8 cellular contexts compared by ENCODE assay signal in genomic region chr3:52444860-52445793, GRCh38. TPM values are rescaled to one million over a fixed set of nuclear protein-coding genes. Genes with fewer than 3 reads are reported as not detected.
DNase-seq lines count a peak whose midpoint lies in the region; ATAC-seq and TF ChIP-seq lines count a peak whose summit lies in the region.

SEMA3G (minus strand) TSS chr3:52445103; CDS start chr3:52445027, 76 bp downstream.

- no peaks in the 10 kb centered on the region for H3K79me2 ChIP-seq in trophoblast cell (ENCODE audit: control insufficient read depth, insufficient read depth, low read length, poor library complexity)

- H3K27ac ChIP-seq in trophoblast cell (ENCODE audit: low read depth, low read length), result no peak within 1 kb of the TSS

- H4K91ac ChIP-seq in trophoblast cell (ENCODE audit: low read depth, low read length), result no peak within 1 kb of the TSS

- no peak within 1 kb of the TSS for H4K8ac ChIP-seq in trophoblast cell (ENCODE audit: low read depth, low read length)

- peaks cover 3% of the 10 kb centered on the region for H3K9me3 ChIP-seq in trophoblast cell (ENCODE audit: insufficient read depth, low read depth, low read length)

- H3K9ac ChIP-seq in trophoblast cell (ENCODE audit: low read length), result no peak within 1 kb of the TSS

- H3K79me1 ChIP-seq in trophoblast cell (ENCODE audit: low read length), result no peaks in the 10 kb centered on the region

- no peak within 1 kb of the TSS for H2BK5ac ChIP-seq in trophoblast cell (ENCODE audit: low read depth, low read length, poor library complexity)

- peak; percentile 63 for TF ChIP-seq CTCF in fibroblast of the aortic adventitia (IDR thresholded peaks at IDR 0.05; ENCODE audit: insufficient read depth, low read length)

- WGBS in trophoblast cell (ENCODE audit: extremely low coverage, insufficient coverage, insufficient read length), result no CpG with 5 or more reads among the region's 19 CpGs

- no peak within 1 kb of the TSS for H3K18ac ChIP-seq in trophoblast cell (ENCODE audit: low read length)

- H3K27me3 Mint-ChIP-seq in activated T-cell treated with anti-CD3 and anti-CD28 coated beads, Interleukin-2, amount 50 U/mL, for 72 hours (ENCODE audit: low read depth), result no peaks in the 10 kb centered on the region

- H3K14ac ChIP-seq in trophoblast cell (ENCODE audit: low read length), result no peak within 1 kb of the TSS

- ATAC-seq in HG03342 (IDR thresholded peaks at IDR 0.05; ENCODE audit: unreplicated experiment), result peak; percentile 86
- peak; percentile 98 to 99 for ATAC-seq in activated T-cell treated with anti-CD3 and anti-CD28 coated beads, Interleukin-2, amount 50 U/mL, for 72 hours (replicated peaks in 1 of 2)

- H3K4me3 Mint-ChIP-seq in activated T-cell treated with anti-CD3 and anti-CD28 coated beads, Interleukin-2, amount 50 U/mL, for 72 hours, result peak within 1 kb of the TSS in 1 of 2 donors; percentile 25

- H3K4ac ChIP-seq in trophoblast cell (ENCODE audit: low read depth, low read length), result no peak within 1 kb of the TSS

- in situ Hi-C loops in GM18951 (cut with MboI; ENCODE audit: low sequenced_read_pairs, unreplicated experiment), result no loop called here

- no peak within 1 kb of the TSS for H3K23ac ChIP-seq in trophoblast cell (ENCODE audit: low read length)

- H3K4me3 ChIP-seq in fibroblast of the aortic adventitia (ENCODE audit: low read depth, low read length), result no peak within 1 kb of the TSS
- peak within 1 kb of the TSS; percentile 47 for H3K4me3 ChIP-seq in trophoblast cell (ENCODE audit: low read depth, low read length)

- H3K4me2 ChIP-seq in trophoblast cell (ENCODE audit: low read length), result no peak within 1 kb of the TSS

- no peaks in the 10 kb centered on the region for H3K9me3 Mint-ChIP-seq in activated T-cell treated with anti-CD3 and anti-CD28 coated beads, Interleukin-2, amount 50 U/mL, for 72 hours

- DNase-seq in AG08396 (ENCODE audit: low spot score) (peak; percentile 82), fibroblast of the aortic adventitia (ENCODE audit: low read depth) (peak; percentile 34), trophoblast cell (peak; percentile 33 to 68), ureter (ENCODE audit: low spot score) (peak; percentile 77)
- peak; percentile 82 to 90 for DNase-seq in activated T-cell treated with anti-CD3 and anti-CD28 coated beads, Interleukin-2, amount 50 U/mL, for 72 hours

- H3K36me3 Mint-ChIP-seq in activated T-cell treated with anti-CD3 and anti-CD28 coated beads, Interleukin-2, amount 50 U/mL, for 72 hours (ENCODE audit: insufficient read depth in 2 of 2), result no peaks in the 10 kb centered on the region

- H3K4me1 Mint-ChIP-seq in activated T-cell treated with anti-CD3 and anti-CD28 coated beads, Interleukin-2, amount 50 U/mL, for 72 hours (ENCODE audit: low read depth), result peaks cover 19% of the 10 kb centered on the region

- H3K4me1 ChIP-seq in trophoblast cell (ENCODE audit: control insufficient read depth in 1 of 2, insufficient read depth in 2 of 2, low read length in 2 of 2), result peaks cover 5% of the 10 kb centered on the region in 2 experiments

- peak; percentile 33 for TF ChIP-seq POLR2A in GM18951 (IDR thresholded peaks at IDR 0.05; ENCODE audit: extremely low read depth, insufficient read depth, insufficient read length)

- no peaks in the 10 kb centered on the region for H3K27me3 ChIP-seq in trophoblast cell (ENCODE audit: insufficient read depth, low read length)

- no peak within 1 kb of the TSS for H4K12ac ChIP-seq in trophoblast cell (ENCODE audit: low read depth, low read length)

- H2BK12ac ChIP-seq in trophoblast cell (ENCODE audit: low read length), result no peak within 1 kb of the TSS

- no peaks in the 10 kb centered on the region for H3K36me3 ChIP-seq in trophoblast cell (ENCODE audit: control insufficient read depth in 1 of 2, insufficient read depth in 2 of 2, low read length in 2 of 2)

- no peak within 1 kb of the TSS for H2BK120ac ChIP-seq in trophoblast cell (ENCODE audit: insufficient read depth, low read length, poor library complexity)

- H2AFZ ChIP-seq in trophoblast cell (ENCODE audit: insufficient read depth, low read length, poor library complexity), result no peak within 1 kb of the TSS

- H3K27ac Mint-ChIP-seq in activated T-cell treated with anti-CD3 and anti-CD28 coated beads, Interleukin-2, amount 50 U/mL, for 72 hours, result no peak within 1 kb of the TSS

- no peak within 1 kb of the TSS for H2AK5ac ChIP-seq in trophoblast cell (ENCODE audit: low read length)

TF ChIP-seq in PFSK-1, 5 proteins besides CTCF, POLR2A, EP300 and RAD21:
- no peak for TF ChIP-seq FOXP2 (optimal IDR thresholded peaks at IDR 0.05; ENCODE audit: borderline replicate concordance, extremely low read depth, extremely low read length, insufficient read depth)
- TF ChIP-seq POLR2AphosphoS5 (IDR thresholded peaks at IDR 0.05; ENCODE audit: low read depth, low read length), result peak; percentile 52; the same call in 1 of the 2 replicates

RNA-seq across cellular contexts. Expression of gene SEMA3G, which starts in this region (rescaled TPM):
- 0.55 TPM for polyA plus RNA-seq in PFSK-1 (2012; ENCODE audit: insufficient read length, low read depth)
- under 1 TPM; 0.16 to 0.36 TPM for total RNA-seq in activated T-cell treated with anti-CD3 and anti-CD28 coated beads, Interleukin-2, amount 50 U/mL, for 72 hours
- total RNA-seq in fibroblast of the aortic adventitia (ENCODE audit: low replicate concordance) (0.49 TPM in 1 of 2 replicates, not detected in the other), ureter (7.5 TPM)
- polyA plus RNA-seq in trophoblast cell (2013), result 1.1 TPM in 2 replicates

Comparison
In these comparisons a context has a peak if more than half of its experiments do, and no peak if none do; other contexts are left out.
1. Peak in DNase-seq and ATAC-seq in activated T-cell treated with anti-CD3 and anti-CD28 coated beads, Interleukin-2, amount 50 U/mL, for 72 hours; RNA of the gene not detected or under 1 TPM.
2. Peak in DNase-seq in fibroblast of the aortic adventitia; RNA of the gene not detected or under 1 TPM.
3. DNase-seq: peak in every context shown above with its lines; median percentile 86 in activated T-cell treated with anti-CD3 and anti-CD28 coated beads, Interleukin-2, amount 50 U/mL, for 72 hours; 82 in AG08396; 77 in ureter; 50 in trophoblast cell; 34 in fibroblast of the aortic adventitia.